ENCODE assay signal across 8 cellular contexts in genomic region chr20:833121-833449, GRCh38. TPM values are rescaled to one million over a fixed set of nuclear protein-coding genes. Genes with fewer than 3 reads are reported as not detected.
DNase-seq lines count a peak whose midpoint lies in the region; ATAC-seq lines count a peak whose summit lies in the region.

No MANE protein-coding gene starts in this region.

- H3K9me3 ChIP-seq in mesenchymal stem cell (ENCODE audit: control insufficient read depth, low read length): no peaks in the 10 kb centered on the region

- peaks cover 6% of the 10 kb centered on the region for H3K4me1 ChIP-seq in mesenchymal stem cell (ENCODE audit: control insufficient read depth, insufficient read depth, low read depth, low read length)

- peaks cover 45% of the 10 kb centered on the region for H3K4me1 Mint-ChIP-seq in stimulated activated naive CD8-positive, alpha-beta T cell treated with anti-CD3 and anti-CD28 coated beads, Interleukin-15, Interleukin-2, amounts not matched to agents 100 ng/mL and 50 ng/mL, for 24 hours (ENCODE audit: low read depth)
- peaks cover 32% of the 10 kb centered on the region for H3K4me1 Mint-ChIP-seq in activated naive CD8-positive, alpha-beta T cell treated with anti-CD3 and anti-CD28 coated beads for 36 hours

- no peak for ATAC-seq in stimulated activated naive CD8-positive, alpha-beta T cell treated with anti-CD3 and anti-CD28 coated beads, Interleukin-15, Interleukin-2, amounts not matched to agents 100 U/mL and 50 U/mL, for 24 hours

- H3K18ac ChIP-seq in mesenchymal stem cell (ENCODE audit: low read depth in 1 of 2, low read length in 2 of 2): peak overlapping the region in 1 of 2 experiments; percentile 77

- DNase-seq in stimulated activated naive CD8-positive, alpha-beta T cell treated with anti-CD3 and anti-CD28 coated beads, Interleukin-15, Interleukin-2, amounts not matched to agents 100 U/mL and 50 U/mL, for 24 hours: no peak
- no peak for DNase-seq in activated naive CD8-positive, alpha-beta T cell treated with anti-CD3 and anti-CD28 coated beads for 36 hours
- no peak for DNase-seq in mesenchymal stem cell
- no peak for DNase-seq in anterior cingulate cortex (lab: John Stamatoyannopoulos, UW)
- DNase-seq in A172 (ENCODE audit: low spot score): no peak
- DNase-seq in DMS 273 treated with DMSO at 0.1 percent for 48 hours (lab: John Stamatoyannopoulos, UW): no peak
- no peak for DNase-seq in medulla oblongata (ENCODE audit: extremely low spot score)

- peaks cover 15% of the 10 kb centered on the region for H3K79me1 ChIP-seq in mesenchymal stem cell (replicated peaks; ENCODE audit: low read length, poor library complexity, severe bottlenecking)

- H2BK12ac ChIP-seq in mesenchymal stem cell (ENCODE audit: low read length in 2 of 2): no peak overlapping the region

- no peak overlapping the region for H4K8ac ChIP-seq in mesenchymal stem cell (ENCODE audit: low read length)

- no peak overlapping the region for H2AK5ac ChIP-seq in mesenchymal stem cell (ENCODE audit: low read length, severe bottlenecking)

- no peaks in the 10 kb centered on the region for H3K27me3 Mint-ChIP-seq in stimulated activated naive CD8-positive, alpha-beta T cell treated with anti-CD3 and anti-CD28 coated beads, Interleukin-15, Interleukin-2, amounts not matched to agents 100 ng/mL and 50 ng/mL, for 24 hours
- H3K27me3 Mint-ChIP-seq in activated naive CD8-positive, alpha-beta T cell treated with anti-CD3 and anti-CD28 coated beads for 36 hours: no peaks in the 10 kb centered on the region

- H2BK15ac ChIP-seq in mesenchymal stem cell (ENCODE audit: low read depth, poor library complexity, severe bottlenecking): no peak overlapping the region

- H2BK120ac ChIP-seq in mesenchymal stem cell (ENCODE audit: low read depth, low read length): peak overlapping the region; percentile 80

- no peaks in the 10 kb centered on the region for H3K36me3 ChIP-seq in mesenchymal stem cell (ENCODE audit: control insufficient read depth in 1 of 2, insufficient read depth in 2 of 2, low read depth in 1 of 2, low read length in 2 of 2)

- peak overlapping the region; percentile 48 to 89 for H3K4me3 ChIP-seq in mesenchymal stem cell (ENCODE audit: insufficient read depth in 1 of 2, low read depth in 1 of 2, low read length in 2 of 2)

- H3K27ac Mint-ChIP-seq in stimulated activated naive CD8-positive, alpha-beta T cell treated with anti-CD3 and anti-CD28 coated beads, Interleukin-15, Interleukin-2, amounts not matched to agents 100 ng/mL and 50 ng/mL, for 24 hours: peak overlapping the region; percentile 81
- peak overlapping the region; percentile 80 for H3K27ac Mint-ChIP-seq in activated naive CD8-positive, alpha-beta T cell treated with anti-CD3 and anti-CD28 coated beads for 36 hours

- no peak overlapping the region for H3K4ac ChIP-seq in mesenchymal stem cell (ENCODE audit: low read depth in 1 of 2, low read length in 2 of 2)

- H3K9ac ChIP-seq in mesenchymal stem cell (ENCODE audit: low read length): peak overlapping the region; percentile 93

- no peaks in the 10 kb centered on the region for H3K27me3 ChIP-seq in mesenchymal stem cell (ENCODE audit: control insufficient read depth in 1 of 2, insufficient read depth in 1 of 2, low read length in 2 of 2)

- WGBS in mesenchymal stem cell: 0% methylated on average over 2 of the region's 4 CpGs

- H4K91ac ChIP-seq in mesenchymal stem cell (ENCODE audit: low read length): no peak overlapping the region

- no peak overlapping the region for H3K14ac ChIP-seq in mesenchymal stem cell (ENCODE audit: low read length in 2 of 2)

- H3K4me3 Mint-ChIP-seq in stimulated activated naive CD8-positive, alpha-beta T cell treated with anti-CD3 and anti-CD28 coated beads, Interleukin-15, Interleukin-2, amounts not matched to agents 100 ng/mL and 50 ng/mL, for 24 hours: peak overlapping the region; percentile 83
- H3K4me3 Mint-ChIP-seq in activated naive CD8-positive, alpha-beta T cell treated with anti-CD3 and anti-CD28 coated beads for 36 hours: peak overlapping the region; percentile 91

- peak overlapping the region; percentile 31 for H3K27ac ChIP-seq in mesenchymal stem cell (ENCODE audit: low read length, poor library complexity, severe bottlenecking)

- peak overlapping the region; percentile 85 for H3K4me2 ChIP-seq in mesenchymal stem cell (ENCODE audit: low read length, poor library complexity, severe bottlenecking)

- no peaks in the 10 kb centered on the region for H3K36me3 Mint-ChIP-seq in stimulated activated naive CD8-positive, alpha-beta T cell treated with anti-CD3 and anti-CD28 coated beads, Interleukin-15, Interleukin-2, amounts not matched to agents 100 ng/mL and 50 ng/mL, for 24 hours (ENCODE audit: low read depth)
- peaks cover 12% of the 10 kb centered on the region for H3K36me3 Mint-ChIP-seq in activated naive CD8-positive, alpha-beta T cell treated with anti-CD3 and anti-CD28 coated beads for 36 hours

- H3K23ac ChIP-seq in mesenchymal stem cell (ENCODE audit: low read length in 2 of 2): no peak overlapping the region

- H2BK5ac ChIP-seq in mesenchymal stem cell (ENCODE audit: low read depth, low read length, poor library complexity, severe bottlenecking): no peak overlapping the region

- no peak overlapping the region for H2AFZ ChIP-seq in mesenchymal stem cell (ENCODE audit: low read depth, low read length)

- H3K9me3 Mint-ChIP-seq in stimulated activated naive CD8-positive, alpha-beta T cell treated with anti-CD3 and anti-CD28 coated beads, Interleukin-15, Interleukin-2, amounts not matched to agents 100 ng/mL and 50 ng/mL, for 24 hours: no peaks in the 10 kb centered on the region
- no peaks in the 10 kb centered on the region for H3K9me3 Mint-ChIP-seq in activated naive CD8-positive, alpha-beta T cell treated with anti-CD3 and anti-CD28 coated beads for 36 hours

RNA-seq across cellular contexts. Expression of gene FAM110A, which starts 0.4 kb away (rescaled TPM):
- total RNA-seq in activated naive CD8-positive, alpha-beta T cell treated with anti-CD3 and anti-CD28 coated beads for 36 hours: 10 to 100 TPM; 21.3 to 21.4 TPM
- 2.1 TPM for polyA plus RNA-seq in mesenchymal stem cell (2013, experiment 1 of 2)
- polyA plus RNA-seq in mesenchymal stem cell (2013, experiment 2 of 2): 2.0 TPM
- total RNA-seq in A172 (2014; rRNA removed; shearing (Covaris generic)): 11.7 and 15.0 TPM in 2 replicates
